ENCODE assay signal across 19 cellular contexts in genomic region chr6:137487181-137487910, GRCh38. TPM values are rescaled to one million over a fixed set of nuclear protein-coding genes. Genes with fewer than 3 reads are reported as not detected.
DNase-seq lines count a peak whose midpoint lies in the region; ATAC-seq, FAIRE-seq and TF ChIP-seq lines count a peak whose summit lies in the region.
"Had no signal": no experiment of that assay in that cellular context is flagged by ENCODE, and none has a peak within 500 bp of the region (broad histone marks: within the 10 kb centered on the region; RNA-seq: fewer than 3 reads in every experiment).

No MANE protein-coding gene starts in this region.

- H3K4me2 ChIP-seq in H9 (ENCODE audit: insufficient read depth, insufficient read length, low read length): peak overlapping the region; percentile 77
- no peak overlapping the region for H3K4me2 ChIP-seq in endothelial cell of umbilical vein (ENCODE audit: insufficient read depth, low read length)

- DNase-seq in activated CD4-positive, alpha-beta T cell treated with anti-CD3 and anti-CD28 coated beads, Interleukin-2, amount 10 ng/mL, durations not matched to agents 24 days and 14 days: peak; percentile 55
- no peak for DNase-seq in activated CD4-positive, alpha-beta T cell treated with anti-CD3 and anti-CD28 coated beads for 1 hour
- DNase-seq in H9: no peak
- DNase-seq in endothelial cell of umbilical vein (ENCODE audit: low read depth, low spot score): no peak
- no peak for DNase-seq in neural crest cell (ENCODE audit: low read depth, low spot score)
- DNase-seq: ACHN; anterior cingulate cortex; EL; foreskin keratinocyte; GOT3; sigmoid colon; stimulated activated CD4-positive, alpha-beta T cell treated with anti-CD3 and anti-CD28 coated beads, Interleukin-2, amount 100 ng/mL, for 24 hours had no signal

- peaks cover 12% of the 10 kb centered on the region for H3K4me1 Mint-ChIP-seq in activated CD4-positive, alpha-beta T cell treated with anti-CD3 and anti-CD28 coated beads, Interleukin-2, amount 10 ng/mL, durations not matched to agents 24 days and 14 days
- H3K4me1 Mint-ChIP-seq in H9 (peaks cover 47 to 55% of the 10 kb centered on the region in 2 experiments), neural crest cell (peaks cover 10% of the 10 kb centered on the region)

- dilution Hi-C loops in endothelial cell of umbilical vein (cut with MboI; ENCODE audit: extremely low pct_ligation_motif_present, low sequenced_read_pairs): no loop called here

- TF ChIP-seq POLR2A in endothelial cell of umbilical vein (IDR thresholded peaks at IDR 0.05; ENCODE audit: low read depth, low read length): no peak

- peaks cover 76% of the 10 kb centered on the region for H3K27me3 Mint-ChIP-seq in activated CD4-positive, alpha-beta T cell treated with anti-CD3 and anti-CD28 coated beads, Interleukin-2, amount 10 ng/mL, durations not matched to agents 24 days and 14 days
- H3K27me3 Mint-ChIP-seq in H9 (ENCODE audit: low read depth) (peaks cover 100% of the 10 kb centered on the region), neural crest cell (ENCODE audit: low read depth) (peaks cover 100% of the 10 kb centered on the region)

- H3K23ac ChIP-seq in H9 (ENCODE audit: insufficient read length, low read depth, low read length): no peak overlapping the region

- H3K9ac ChIP-seq in H9 (ENCODE audit: extremely low read depth, insufficient read length, low read length) (no peak overlapping the region), endothelial cell of umbilical vein (replicated peaks; ENCODE audit: extremely low read depth, insufficient read depth, low read length) (no peak overlapping the region)

- H3K4ac ChIP-seq in H9 (ENCODE audit: low read depth, low read length): no peak overlapping the region

- WGBS in H9 (ENCODE audit: extremely low coverage, insufficient read length, low lambda C conversion rate): no CpG with 5 or more reads among the region's 23 CpGs

- H3K4me3 Mint-ChIP-seq in activated CD4-positive, alpha-beta T cell treated with anti-CD3 and anti-CD28 coated beads, Interleukin-2, amount 10 ng/mL, durations not matched to agents 24 days and 14 days: peak overlapping the region; percentile 18
- H3K4me3 Mint-ChIP-seq in H9: peak overlapping the region; percentile 60 to 87
- peak overlapping the region; percentile 14 for H3K4me3 Mint-ChIP-seq in neural crest cell

- H3K23me2 ChIP-seq in H9 (ENCODE audit: insufficient read length, low read depth, low read length, poor library complexity, severe bottlenecking): peaks cover 18% of the 10 kb centered on the region

- H3K79me2 ChIP-seq in H9 (ENCODE audit: insufficient read depth, low read length) (no peaks in the 10 kb centered on the region), endothelial cell of umbilical vein (ENCODE audit: control insufficient read depth, insufficient read depth, low read length) (no peaks in the 10 kb centered on the region)

- H3K9me3 Mint-ChIP-seq in activated CD4-positive, alpha-beta T cell treated with anti-CD3 and anti-CD28 coated beads, Interleukin-2, amount 10 ng/mL, durations not matched to agents 24 days and 14 days: no peaks in the 10 kb centered on the region
- H3K9me3 Mint-ChIP-seq in H9 (no peaks in the 10 kb centered on the region; a peak in 2 of 5 replicates), neural crest cell (no peaks in the 10 kb centered on the region)
- H3K9me3 Mint-ChIP-seq: activated T-cell treated with anti-CD3 and anti-CD28 coated beads, Interleukin-2, amount 50 U/mL, for 24 hours had no signal

- H4K5ac ChIP-seq in H9 (ENCODE audit: insufficient read length, low read depth, low read length): no peak overlapping the region

- peak overlapping the region; percentile 47 for H3K27ac Mint-ChIP-seq in activated CD4-positive, alpha-beta T cell treated with anti-CD3 and anti-CD28 coated beads, Interleukin-2, amount 10 ng/mL, durations not matched to agents 24 days and 14 days
- no peak overlapping the region for H3K27ac Mint-ChIP-seq in H9
- H3K27ac Mint-ChIP-seq in neural crest cell (ENCODE audit: unreplicated experiment): no peak overlapping the region
- H3K27ac Mint-ChIP-seq: activated T-cell treated with anti-CD3 and anti-CD28 coated beads, Interleukin-2, amount 50 U/mL, for 24 hours had no signal

- POLR2A ChIA-PET in endothelial cell of umbilical vein (lab: Charles Lee): no interaction called here

- no peak overlapping the region for H3K56ac ChIP-seq in H9 (ENCODE audit: insufficient read length, low read depth, low read length)

- no peak overlapping the region for H2AK5ac ChIP-seq in H9 (ENCODE audit: insufficient read length, low read length)

- no peaks in the 10 kb centered on the region for H4K20me1 ChIP-seq in H9 (ENCODE audit: control insufficient read depth, insufficient read depth, insufficient read length)
- no peaks in the 10 kb centered on the region for H4K20me1 ChIP-seq in endothelial cell of umbilical vein (replicated peaks; ENCODE audit: control insufficient read depth, extremely low read depth, insufficient read depth, low read length)

- no peak overlapping the region for H4K8ac ChIP-seq in H9 (replicated peaks; ENCODE audit: insufficient read length, low read depth, low read length)

- H3K9me1 ChIP-seq in endothelial cell of umbilical vein (replicated peaks; ENCODE audit: control insufficient read depth, extremely low read depth, insufficient read depth, low read length): no peaks in the 10 kb centered on the region

- intact Hi-C loops in activated CD4-positive, alpha-beta T cell treated with anti-CD3 and anti-CD28 coated beads, Interleukin-2, amount 10 ng/mL, durations not matched to agents 24 days and 14 days (cut with micrococcal nuclease): no loop called here
- intact Hi-C loops in endothelial cell of umbilical vein (cut with micrococcal nuclease): no loop called here

- no peak overlapping the region for H3K27ac ChIP-seq in H9 (ENCODE audit: insufficient read length, low read depth, low read length)
- no peak overlapping the region for H3K27ac ChIP-seq in endothelial cell of umbilical vein (ENCODE audit: insufficient read depth, low read depth, low read length)
- H3K27ac ChIP-seq: foreskin keratinocyte, sigmoid colon, suprapubic skin had no signal

- no peak overlapping the region for H4K91ac ChIP-seq in H9 (ENCODE audit: insufficient read length, low read depth, low read length)

- H2BK5ac ChIP-seq in H9 (ENCODE audit: insufficient read length, low read length): no peak overlapping the region

- BruUV-seq in endothelial cell of umbilical vein (replicated peaks; lab: Mats Ljungman, UMichigan): no TSS peak

- no peak for TF ChIP-seq CTCF in H9 (conservative IDR thresholded peaks at IDR 0.05)
- no peak for TF ChIP-seq CTCF in endothelial cell of umbilical vein (IDR thresholded peaks at IDR 0.05; ENCODE audit: extremely low read depth in 1 of 2, insufficient read depth in 1 of 2, low read depth in 1 of 2, low read length in 2 of 2)
- no peak for TF ChIP-seq CTCF in neural crest cell (conservative IDR thresholded peaks at IDR 0.05)

- H3K9me3 ChIP-seq in H9 (ENCODE audit: control insufficient read depth, low read depth, low read length) (no peaks in the 10 kb centered on the region), endothelial cell of umbilical vein (replicated peaks; ENCODE audit: control insufficient read depth, insufficient read depth, low read length) (no peaks in the 10 kb centered on the region)
- H3K9me3 ChIP-seq: suprapubic skin had no signal

- H2BK20ac ChIP-seq in H9 (ENCODE audit: low read depth, low read length, poor library complexity, severe bottlenecking): no peak overlapping the region

- H3K79me1 ChIP-seq in H9 (ENCODE audit: insufficient read depth, low read depth, low read length, poor library complexity, severe bottlenecking): no peaks in the 10 kb centered on the region

- H2AFZ ChIP-seq in H9 (ENCODE audit: low read length): no peak overlapping the region
- H2AFZ ChIP-seq in endothelial cell of umbilical vein (ENCODE audit: low read depth, low read length): no peak overlapping the region

- FAIRE-seq in endothelial cell of umbilical vein (lab: Jason Lieb, UNC): no peak
- FAIRE-seq: GM12892 had no signal

- no peaks in the 10 kb centered on the region for H3K36me3 ChIP-seq in endothelial cell of umbilical vein (ENCODE audit: control insufficient read depth in 2 of 2, extremely low read depth in 1 of 2, insufficient read depth in 2 of 2, low read length in 2 of 2)
- H3K36me3 ChIP-seq: sigmoid colon, suprapubic skin had no signal

- no peak for ATAC-seq in GM21390 (IDR thresholded peaks at IDR 0.05; ENCODE audit: unreplicated experiment)
- no peak for ATAC-seq in GM21619 (IDR thresholded peaks at IDR 0.05; ENCODE audit: unreplicated experiment)
- no peak for ATAC-seq in GM21825 (IDR thresholded peaks at IDR 0.05; ENCODE audit: unreplicated experiment)

- CTCF ChIA-PET in endothelial cell of umbilical vein (lab: Charles Lee): no interaction called here

- H2BK120ac ChIP-seq in H9 (ENCODE audit: low read depth, low read length, poor library complexity, severe bottlenecking): no peak overlapping the region

- H3K4me1 ChIP-seq in H9 (ENCODE audit: insufficient read depth, low read length) (no peaks in the 10 kb centered on the region; the same call in 1 of the 2 replicates), endothelial cell of umbilical vein (ENCODE audit: control insufficient read depth, extremely low read depth, insufficient read depth, low read length) (no peaks in the 10 kb centered on the region)
- H3K4me1 ChIP-seq: foreskin keratinocyte had no signal

- H3K18ac ChIP-seq in H9 (ENCODE audit: insufficient read length, low read depth, low read length): no peak overlapping the region

- peaks cover 3% of the 10 kb centered on the region for H3K36me3 Mint-ChIP-seq in activated CD4-positive, alpha-beta T cell treated with anti-CD3 and anti-CD28 coated beads, Interleukin-2, amount 10 ng/mL, durations not matched to agents 24 days and 14 days (ENCODE audit: low read depth)
- H3K36me3 Mint-ChIP-seq in H9 (ENCODE audit: insufficient read depth in 1 of 3, low read depth in 3 of 3): no peaks in the 10 kb centered on the region; a peak in 1 of 7 replicates
- no peaks in the 10 kb centered on the region for H3K36me3 Mint-ChIP-seq in neural crest cell (ENCODE audit: low read depth)

- H2BK12ac ChIP-seq in H9 (ENCODE audit: insufficient read length, low read depth, low read length): no peak overlapping the region

- H2BK15ac ChIP-seq in H9 (ENCODE audit: low read depth, low read length): no peak overlapping the region

- no peak overlapping the region for H3T11ph ChIP-seq in H9 (ENCODE audit: low read length)

- no peak overlapping the region for H3K4me3 ChIP-seq in endothelial cell of umbilical vein (replicated peaks in 1 of 3; ENCODE audit: insufficient read depth in 1 of 3, low read depth in 1 of 3, low read length in 3 of 3)
- H3K4me3 ChIP-seq: lung, sigmoid colon had no signal

- H3K27me3 ChIP-seq in H9 (ENCODE audit: insufficient read depth, low read length) (peaks cover 57% of the 10 kb centered on the region), endothelial cell of umbilical vein (ENCODE audit: control insufficient read depth in 2 of 2, insufficient read depth in 2 of 2, low read length in 2 of 2) (peaks cover 67 to 73% of the 10 kb centered on the region in 2 experiments)

- H3K14ac ChIP-seq in H9 (ENCODE audit: insufficient read depth, low read length): no peak overlapping the region

RNA-seq across cellular contexts. Expression of gene OLIG3, which starts 6.8 kb away (rescaled TPM):
- not detected in 2 replicates for total RNA-seq in activated CD4-positive, alpha-beta T cell treated with anti-CD3 and anti-CD28 coated beads, Interleukin-2, amount 10 ng/mL, durations not matched to agents 24 days and 14 days
- total RNA-seq in H9 (2021): 0.22 and 0.42 TPM in 2 replicates
- not detected in 2 replicates for total RNA-seq in endothelial cell of umbilical vein
- not detected in 2 replicates for polyA plus RNA-seq in endothelial cell of umbilical vein
- polyA plus RNA-seq in endothelial cell of umbilical vein (2011; cell fraction: cytosol; rRNA removed): not detected in 2 replicates
- polyA plus RNA-seq in endothelial cell of umbilical vein (2011; cell fraction: nucleus; rRNA removed): not detected in 2 replicates
- not detected in 2 replicates for polyA plus RNA-seq in endothelial cell of umbilical vein (2012)
- not detected in 2 replicates for polyA minus RNA-seq in endothelial cell of umbilical vein
- polyA minus RNA-seq in endothelial cell of umbilical vein (2011; cell fraction: cytosol; rRNA and poly(A)+ RNA removed): not detected
- not detected in 2 replicates for polyA minus RNA-seq in endothelial cell of umbilical vein (2011; cell fraction: nucleus; rRNA and poly(A)+ RNA removed)
- 0.14 and 0.63 TPM in 2 replicates for total RNA-seq in neural crest cell
- total RNA-seq: foreskin keratinocyte, lung, sigmoid colon had no signal
- polyA plus RNA-seq: foreskin keratinocyte, lung, sigmoid colon had no signal

Comparison
In these comparisons a context has a peak if more than half of its experiments do, and no peak if none do; other contexts are left out.
1. H3K4me3 Mint-ChIP-seq: peak in every context shown above with its lines; median percentile 74 in H9; 18 in activated CD4-positive, alpha-beta T cell treated with anti-CD3 and anti-CD28 coated beads, Interleukin-2, amount 10 ng/mL, durations not matched to agents 24 days and 14 days; 14 in neural crest cell.